1 cellular context compared by ENCODE assay signal in the genomic region with DNA sequence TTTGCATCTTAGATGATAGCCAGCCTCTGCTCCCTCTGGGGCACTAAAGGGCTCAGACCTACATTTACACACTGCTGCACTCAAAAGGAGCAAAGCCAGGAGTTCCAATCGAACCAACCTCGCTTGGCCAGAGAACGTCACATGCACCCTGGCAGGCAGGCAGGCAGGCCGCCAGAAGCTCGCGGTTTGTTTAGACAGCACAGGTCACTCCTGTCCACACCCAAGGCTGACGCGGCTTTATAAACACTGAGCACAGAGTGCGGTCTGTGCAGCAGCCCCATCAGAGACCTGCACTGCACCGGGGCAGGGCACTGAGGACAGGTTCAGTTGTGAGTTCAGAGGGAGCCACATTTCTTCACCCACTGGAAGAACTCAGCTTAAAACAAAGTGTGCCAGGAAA.
TF ChIP-seq lines count a peak whose summit lies in the region.

No MANE protein-coding gene starts in this region.

TF ChIP-seq in WTC11, 78 proteins besides CTCF, POLR2A, EP300 and RAD21 (continued from another document):
- TF ChIP-seq, protein P1, sequence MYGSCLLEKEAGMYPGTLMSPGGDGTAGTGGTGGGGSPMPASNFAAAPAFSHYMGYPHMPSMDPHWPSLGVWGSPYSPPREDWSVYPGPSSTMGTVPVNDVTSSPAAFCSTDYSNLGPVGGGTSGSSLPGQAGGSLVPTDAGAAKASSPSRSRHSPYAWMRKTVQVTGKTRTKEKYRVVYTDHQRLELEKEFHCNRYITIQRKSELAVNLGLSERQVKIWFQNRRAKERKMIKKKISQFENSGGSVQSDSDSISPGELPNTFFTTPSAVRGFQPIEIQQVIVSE (CRISPR knock-in tag; IDR thresholded peaks at IDR 0.05; ENCODE audit: borderline replicate concordance), result no peak
TF ChIP-seq in WTC11: peak in this region for 0.
